ENCODE assay signal across 10 cellular contexts in genomic region chr6:135853227-135853626, GRCh38. TPM values are rescaled to one million over a fixed set of nuclear protein-coding genes. Genes with fewer than 3 reads are reported as not detected.
DNase-seq lines count a peak whose midpoint lies in the region; ATAC-seq, FAIRE-seq and TF ChIP-seq lines count a peak whose summit lies in the region.
"Had no signal": no experiment of that assay in that cellular context is flagged by ENCODE, and none has a peak within 500 bp of the region (broad histone marks: within the 10 kb centered on the region; RNA-seq: fewer than 3 reads in every experiment).

No MANE protein-coding gene starts in this region.

- H3K4me3 ChIP-seq in AG10803 (ENCODE audit: low read length) (peak overlapping the region; percentile 61), esophagus muscularis mucosa (peak overlapping the region; percentile 37 to 41 (median 39)), osteoblast (ENCODE audit: insufficient read depth, low read length) (peak overlapping the region; percentile 77)

- H3K79me2 ChIP-seq in osteoblast (ENCODE audit: insufficient read depth, low read length): peaks cover 52% of the 10 kb centered on the region

- 21% methylated on average over 5 of the region's 5 CpGs for WGBS in esophagus muscularis mucosa

- H3K4me1 ChIP-seq in esophagus muscularis mucosa: peaks cover 10 to 38% (median 30%) of the 10 kb centered on the region in 4 donors
- peaks cover 16% of the 10 kb centered on the region for H3K4me1 ChIP-seq in osteoblast (ENCODE audit: insufficient read depth, low read length)

- H3K27me3 ChIP-seq in esophagus muscularis mucosa (no peaks in the 10 kb centered on the region), osteoblast (ENCODE audit: insufficient read depth, low read length) (no peaks in the 10 kb centered on the region)

- H3K27ac ChIP-seq in esophagus muscularis mucosa (replicated peaks in 1 of 4): no peak overlapping the region
- H3K27ac ChIP-seq in osteoblast (ENCODE audit: low read depth, low read length): peak overlapping the region; percentile 95

- ATAC-seq in SK-N-SH treated with all-trans-retinoic acid at 6 μM for 48 hours: peak; percentile 8; the same call in 1 of the 3 replicates

- H3K4me2 ChIP-seq in osteoblast (ENCODE audit: insufficient read depth, low read length): peak overlapping the region; percentile 81

- TF ChIP-seq CTCF in AG10803 (conservative IDR thresholded peaks at IDR 0.05; ENCODE audit: low read length): peak; percentile 26; the same call in 1 of the 2 replicates
- TF ChIP-seq CTCF in esophagus muscularis mucosa (IDR thresholded peaks at IDR 0.05): peak in 2 of 3 experiments; percentile 4 to 6
- TF ChIP-seq CTCF in osteoblast (IDR thresholded peaks at IDR 0.05; ENCODE audit: extremely low read depth, low read depth, low read length): peak; percentile 20

- H3K36me3 ChIP-seq in esophagus muscularis mucosa: no peaks in the 10 kb centered on the region
- H3K36me3 ChIP-seq in osteoblast (ENCODE audit: insufficient read depth, low read length): no peaks in the 10 kb centered on the region

- no peak for TF ChIP-seq EP300 in esophagus muscularis mucosa (IDR thresholded peaks at IDR 0.05)

- H2AFZ ChIP-seq in osteoblast (ENCODE audit: low read length): no peak overlapping the region

- FAIRE-seq in H54 (lab: Jason Lieb, UNC): no peak
- FAIRE-seq: G401.6, RCC 7860 had no signal

- DNase-seq in AG10803 (ENCODE audit: low read depth) (peak; percentile 28), esophagus muscularis mucosa (ENCODE audit: extremely low spot score) (no peak), osteoblast (ENCODE audit: insufficient read length, low spot score, missing footprints) (peak; percentile 64), NCI-H1092 (lab: John Stamatoyannopoulos, UW) (no peak), NCI-H69 (lab: John Stamatoyannopoulos, UW) (no peak), anterior cingulate cortex (lab: John Stamatoyannopoulos, UW) (no peak), H54 (ENCODE audit: insufficient read length, low spot score) (no peak)

- no peaks in the 10 kb centered on the region for H4K20me1 ChIP-seq in osteoblast (ENCODE audit: insufficient read depth, low read length)

- H3K9me3 ChIP-seq in esophagus muscularis mucosa: no peaks in the 10 kb centered on the region
- H3K9me3 ChIP-seq in osteoblast (ENCODE audit: low read depth, low read length): no peaks in the 10 kb centered on the region

- TF ChIP-seq POLR2A in esophagus muscularis mucosa (IDR thresholded peaks at IDR 0.05; ENCODE audit: low read depth): no peak
- no peak for TF ChIP-seq POLR2A in H54 (IDR thresholded peaks at IDR 0.05; ENCODE audit: low read depth, low read length)

- intact Hi-C loops in esophagus muscularis mucosa (cut with DNase I): no loop called here

TF ChIP-seq in SK-N-SH treated with all-trans-retinoic acid at 6 μM for 48 hours, 23 proteins besides CTCF, POLR2A, EP300 and RAD21:
- TF ChIP-seq ISL1 (CRISPR knock-in tag; IDR thresholded peaks at IDR 0.05): no peak

RNA-seq across cellular contexts. Expression of gene PDE7B, which starts 1.7 kb away (rescaled TPM):
- 10 to 100 TPM in 2 of 4 donors, 1 to 10 TPM in 2; 3.4 to 15.4 (median 9.3) TPM for total RNA-seq in esophagus muscularis mucosa
- total RNA-seq in osteoblast: 25.3 and 33.9 TPM in 2 replicates

Comparison
In these comparisons a context has a peak if more than half of its experiments do, and no peak if none do; other contexts are left out.
1. DNase-seq: peak in AG10803 (single experiment) and osteoblast (single experiment); none in esophagus muscularis mucosa (single experiment), NCI-H1092 (single experiment), NCI-H69 (single experiment), anterior cingulate cortex (0 of 58) and H54 (single experiment).
2. Peak in every context shown above with its lines, with median percentiles within 50 percentile points of each other: H3K4me3 ChIP-seq and CTCF ChIP-seq.